ENCODE assay signal across 9 cellular contexts in the genomic region with DNA sequence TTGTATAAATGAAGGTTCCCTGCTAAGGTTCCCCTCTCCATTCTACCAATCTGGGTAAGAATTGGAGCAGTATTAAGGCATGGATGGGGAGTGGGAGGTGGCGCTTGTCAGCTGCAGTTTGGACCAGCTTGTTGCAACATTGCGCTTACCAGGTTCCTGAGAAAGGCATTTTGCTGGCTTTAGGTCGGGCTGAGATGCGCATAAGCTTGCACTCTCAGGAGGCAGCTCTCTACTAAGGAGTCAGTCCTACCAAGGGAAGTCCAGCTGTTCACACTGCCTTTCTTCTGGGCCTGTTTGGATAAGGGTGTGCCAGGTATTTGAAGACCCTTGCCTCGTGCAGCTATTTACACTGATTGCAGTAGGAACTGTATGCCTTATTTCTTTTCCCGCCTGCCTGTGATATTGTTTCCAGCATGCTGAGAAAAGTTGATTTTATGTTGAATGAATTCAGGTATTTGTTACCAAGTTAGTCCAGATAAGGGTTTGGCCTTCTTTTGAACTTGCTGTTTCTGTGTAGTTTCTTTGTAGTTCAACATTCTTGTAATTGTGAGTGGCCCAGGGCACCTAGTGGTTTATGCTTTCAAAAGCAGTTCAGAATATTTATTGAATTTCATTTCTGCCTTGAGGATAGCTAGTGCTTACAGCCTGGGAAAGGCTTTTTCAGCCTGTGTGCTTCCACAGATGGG. TPM values are rescaled to one million over a fixed set of nuclear protein-coding genes. Genes with fewer than 3 reads are reported as not detected.
DNase-seq lines count a peak whose midpoint lies in the region; FAIRE-seq and TF ChIP-seq lines count a peak whose summit lies in the region.
"Had no signal": no experiment of that assay in that cellular context is flagged by ENCODE, and none has a peak within 500 bp of the region (broad histone marks: within the 10 kb centered on the region; RNA-seq: fewer than 3 reads in every experiment).

No MANE protein-coding gene starts in this region.

- H3K36me3 ChIP-seq in GM06990 (ENCODE audit: control insufficient read depth, insufficient read depth, low read length) (peaks cover 10% of the 10 kb centered on the region), OCI-LY7 (ENCODE audit: insufficient read depth, low read length) (peaks cover 42% of the 10 kb centered on the region), endocrine pancreas (ENCODE audit: control insufficient read depth, insufficient read depth, low read length) (no peaks in the 10 kb centered on the region)

- peaks cover 44% of the 10 kb centered on the region for H3K4me1 Mint-ChIP-seq in osteocyte (ENCODE audit: unreplicated experiment)

- H3K9me2 ChIP-seq in OCI-LY7 (ENCODE audit: insufficient read depth, low read length) = no peaks in the 10 kb centered on the region

- H3K9ac ChIP-seq in endocrine pancreas (ENCODE audit: control insufficient read depth, insufficient read depth, low read length) = no peak overlapping the region

- H3K4me3 ChIP-seq in GM06990 (replicated peaks; ENCODE audit: low read depth, low read length) = peak overlapping the region; percentile 87
- peak overlapping the region; percentile 91 for H3K4me3 ChIP-seq in OCI-LY7 (ENCODE audit: low read depth, low read length, poor library complexity, severe bottlenecking)
- peak overlapping the region; percentile 65 for H3K4me3 ChIP-seq in endocrine pancreas (ENCODE audit: control insufficient read depth, insufficient read depth, low read length)

- H3K4me1 ChIP-seq in OCI-LY7 (ENCODE audit: insufficient read depth, low read length, poor library complexity, severe bottlenecking) (peaks cover 36% of the 10 kb centered on the region), endocrine pancreas (ENCODE audit: control insufficient read depth, insufficient read depth, low read length) (no peaks in the 10 kb centered on the region)

- H3K27me3 ChIP-seq in GM06990 (replicated peaks; ENCODE audit: control insufficient read depth, insufficient read depth, low read length) (no peaks in the 10 kb centered on the region), endocrine pancreas (ENCODE audit: control insufficient read depth, insufficient read depth, low read length) (no peaks in the 10 kb centered on the region)

- no peaks in the 10 kb centered on the region for H3K27me3 Mint-ChIP-seq in osteocyte (ENCODE audit: unreplicated experiment)

- H3K27ac Mint-ChIP-seq in osteocyte (ENCODE audit: unreplicated experiment) = peak overlapping the region; percentile 18

- DNase-seq in GM06990 (ENCODE audit: extremely low read depth, insufficient read length) = no peak
- DNase-seq in OCI-LY7 (ENCODE audit: low spot score) = no peak
- DNase-seq in osteocyte (ENCODE audit: extremely low spot score, unreplicated experiment) = no peak
- DNase-seq in frontal cortex (ENCODE audit: low spot score in 2 of 2) = no peak
- DNase-seq in LoVo (ENCODE audit: low spot score) = no peak
- no peak for DNase-seq in activated CD4-positive, alpha-beta T cell treated with anti-CD3 and anti-CD28 coated beads for 1 hour
- no peak for DNase-seq in NCI-H1048 (lab: John Stamatoyannopoulos, UW)

- H3K9me3 ChIP-seq in OCI-LY7 (ENCODE audit: low read length) (no peaks in the 10 kb centered on the region; the same call in 1 of the 2 replicates), endocrine pancreas (ENCODE audit: control insufficient read depth, low read length) (no peaks in the 10 kb centered on the region)

- CTCF ChIA-PET in OCI-LY7 (lab: Charles Lee; ENCODE audit: unreplicated experiment) = interaction anchor here (0.8 kb wide), 2 partner anchors 31 to 41 kb away, joined by 3 to 4 read pairs; no protein-coding TSS in a partner anchor

- no peak overlapping the region for H2AFZ ChIP-seq in OCI-LY7 (ENCODE audit: low read length)

- H3K4me3 Mint-ChIP-seq in osteocyte (ENCODE audit: unreplicated experiment) = peak overlapping the region; percentile 86

- peaks cover 6% of the 10 kb centered on the region for H3K36me3 Mint-ChIP-seq in osteocyte (ENCODE audit: unreplicated experiment)

- no peaks in the 10 kb centered on the region for H3K9me3 Mint-ChIP-seq in osteocyte (ENCODE audit: unreplicated experiment)

- H3K4me2 ChIP-seq in OCI-LY7 (ENCODE audit: low read length) = peak overlapping the region; percentile 98

- BruUV-seq in OCI-LY7 (replicated peaks; lab: Mats Ljungman, UMichigan) = no TSS peak

- peaks cover 36% of the 10 kb centered on the region for H4K20me1 ChIP-seq in OCI-LY7 (ENCODE audit: insufficient read depth, low read length)

- TF ChIP-seq CTCF in GM06990 (IDR thresholded peaks at IDR 0.05; ENCODE audit: insufficient read depth, low read length, poor library complexity, severe bottlenecking) (no peak), OCI-LY7 (conservative IDR thresholded peaks at IDR 0.05; ENCODE audit: low read length) (no peak), osteocyte (IDR thresholded peaks at IDR 0.05) (no peak)

- no peak for FAIRE-seq in frontal cortex (lab: Jason Lieb, UNC)

- POLR2A ChIA-PET in OCI-LY7 (lab: Charles Lee) = interaction anchor here (0.5 to 1.4 kb wide), 3 partner anchors 16 to 119 kb away, joined by 3 to 4 read pairs (median 4); no protein-coding TSS in a partner anchor

- intact Hi-C loops in OCI-LY7 (cut with micrococcal nuclease; ENCODE audit: unreplicated experiment) = no loop called here

- peaks cover 66% of the 10 kb centered on the region for H3K79me2 ChIP-seq in OCI-LY7 (ENCODE audit: insufficient read depth, low read depth, low read length)

- no peak overlapping the region for H3K27ac ChIP-seq in OCI-LY7 (ENCODE audit: low read depth, low read length, poor library complexity, severe bottlenecking)
- H3K27ac ChIP-seq: epithelial cell of prostate had no signal

RNA-seq across cellular contexts. Expression of gene MLEC, which starts 2.6 kb away (rescaled TPM):
- 69.7 and 74.1 TPM in 2 replicates for total RNA-seq in OCI-LY7 (2014; rRNA removed; shearing (Covaris generic))
- 82.4 and 101 TPM in 2 replicates for total RNA-seq in OCI-LY7 (2022)
- 129 TPM in 2 replicates for total RNA-seq in osteocyte
- 35.5 TPM for total RNA-seq in frontal cortex

RNA-seq across cellular contexts. Expression of gene UNC119B, which starts 20.7 kb away (rescaled TPM):
- 16.5 and 17.2 TPM in 2 replicates for total RNA-seq in OCI-LY7 (2014; rRNA removed; shearing (Covaris generic))
- 24.6 and 27.4 TPM in 2 replicates for total RNA-seq in OCI-LY7 (2022)
- 26.8 and 27.9 TPM in 2 replicates for total RNA-seq in osteocyte
- 11.0 TPM for total RNA-seq in frontal cortex

RNA-seq across cellular contexts. Expression of gene ACADS, which starts 36.1 kb away (rescaled TPM):
- total RNA-seq in OCI-LY7 (2014; rRNA removed; shearing (Covaris generic)) = 7.7 and 8.8 TPM in 2 replicates
- total RNA-seq in OCI-LY7 (2022) (11.2 and 14.5 TPM in 2 replicates), osteocyte (4.6 and 4.9 TPM in 2 replicates), frontal cortex (4.9 TPM)

RNA-seq across cellular contexts. Expression of gene CABP1, which starts 49.1 kb away (rescaled TPM):
- 0.18 and 0.79 TPM in 2 replicates for total RNA-seq in OCI-LY7 (2014; rRNA removed; shearing (Covaris generic))
- 2.4 and 3.8 TPM in 2 replicates for total RNA-seq in OCI-LY7 (2022)
- not detected in 2 replicates for total RNA-seq in osteocyte
- 2.0 TPM for total RNA-seq in frontal cortex
